In the genomic region with DNA sequence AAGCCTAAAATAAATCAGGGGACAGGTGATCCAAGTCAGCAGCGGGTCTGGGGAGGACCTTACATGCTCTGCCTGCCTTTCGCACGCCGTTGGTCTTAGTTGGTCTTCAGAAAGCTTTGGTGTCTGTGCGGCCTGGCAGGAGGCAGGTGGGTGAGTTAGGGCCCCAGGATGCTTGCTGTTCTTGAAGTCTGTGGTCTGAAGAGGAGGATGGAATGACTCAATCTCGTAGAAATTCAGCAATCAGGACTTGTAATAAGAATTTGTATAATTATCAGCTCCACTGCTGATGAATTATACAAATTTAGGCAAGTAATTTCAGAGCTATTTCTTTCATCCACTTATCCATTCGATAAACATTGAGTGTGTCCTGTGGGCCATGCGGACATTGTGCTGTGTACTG, we compare ENCODE assay signal across 22 cellular contexts.
DNase-seq lines count a peak whose midpoint lies in the region; ATAC-seq and TF ChIP-seq lines count a peak whose summit lies in the region.
"Had no signal": no experiment of that assay in that cellular context is flagged by ENCODE, and none has a peak within 500 bp of the region (broad histone marks: within the 10 kb centered on the region; RNA-seq: fewer than 3 reads in every experiment).

No MANE protein-coding gene starts in this region.

- H2AFZ ChIP-seq in OCI-LY3 (ENCODE audit: low read depth, low read length) (no peak overlapping the region), neuronal stem cell (ENCODE audit: low read length) (no peak overlapping the region)
- H2AFZ ChIP-seq: GM23248 had no signal

- ATAC-seq in HG03571 (IDR thresholded peaks at IDR 0.05; ENCODE audit: unreplicated experiment), result no peak
- ATAC-seq in activated CD4-positive, CD25-positive, alpha-beta regulatory T cell treated with anti-CD3 and anti-CD28 coated beads, Interleukin-2, amount 50 U/mL, for 24 hours, result no peak
- ATAC-seq: CD8-positive, alpha-beta T cell had no signal

- H3K4me1 ChIP-seq in OCI-LY3 (ENCODE audit: low read length), result peaks cover 51% of the 10 kb centered on the region
- peaks cover 20 to 23% of the 10 kb centered on the region in 2 donors for H3K4me1 ChIP-seq in neuronal stem cell (ENCODE audit: control insufficient read depth in 2 of 2, insufficient read depth in 1 of 2, low read depth in 1 of 2, low read length in 2 of 2)
- H3K4me1 ChIP-seq: Caco-2, Peyer's patch had no signal

- H4K8ac ChIP-seq in neuronal stem cell (ENCODE audit: low read depth, low read length), result no peak overlapping the region

- no peak overlapping the region for H2BK12ac ChIP-seq in neuronal stem cell (ENCODE audit: low read length)

- peak; percentile 13 for DNase-seq in GM12865 (ENCODE audit: low read depth)
- DNase-seq in left kidney (ENCODE audit: low read depth, low spot score), result peak; percentile 63
- no peak for DNase-seq in neuronal stem cell (ENCODE audit: low spot score)
- DNase-seq in NK-92 (lab: John Stamatoyannopoulos, UW; ENCODE audit: unreplicated experiment), result no peak
- DNase-seq: Caco-2; CD8-positive, alpha-beta T cell; H9; KG1; NCI-H1048; NCI-H1417; NCI-H1694; NCI-H2029 treated with DMSO at 0.1 percent for 48 hours; NCI-H446 treated with DMSO at 0.1 percent for 48 hours; NCI-H526 treated with DMSO at 0.1 percent for 48 hours; Peyer's patch; SHP77 treated with DMSO at 0.1 percent for 48 hours had no signal

- H3K4ac ChIP-seq in neuronal stem cell (ENCODE audit: low read length), result no peak overlapping the region

- WGBS in neuronal stem cell (ENCODE audit: extremely low coverage in 2 of 2, insufficient read length in 2 of 2, insufficient replicate concordance in 1 of 2), 2 donors, result no CpG with 5 or more reads among the region's 8 CpGs

- peak overlapping the region; percentile 29 for H3K4me2 ChIP-seq in OCI-LY3 (ENCODE audit: low read length)
- H3K4me2 ChIP-seq in neuronal stem cell (ENCODE audit: insufficient read depth, low read length, poor library complexity, severe bottlenecking), result no peak overlapping the region

- H3K9ac ChIP-seq in OCI-LY3 (ENCODE audit: low read length) (no peak overlapping the region), neuronal stem cell (ENCODE audit: low read depth, low read length, poor library complexity) (no peak overlapping the region)
- H3K9ac ChIP-seq: GM23248 had no signal

- H2AK5ac ChIP-seq in neuronal stem cell (ENCODE audit: low read depth, low read length), result peak overlapping the region; percentile 44

- H3K79me2 ChIP-seq in OCI-LY3 (ENCODE audit: low read length), result no peaks in the 10 kb centered on the region

- no peak overlapping the region for H3K18ac ChIP-seq in neuronal stem cell (ENCODE audit: low read length)

- H3K23ac ChIP-seq in neuronal stem cell (ENCODE audit: low read depth, low read length, poor library complexity), result no peak overlapping the region

- peak overlapping the region; percentile 26 for H2BK15ac ChIP-seq in neuronal stem cell (ENCODE audit: low read length)

- no peak overlapping the region for H2BK5ac ChIP-seq in neuronal stem cell (ENCODE audit: low read length)

- H3K14ac ChIP-seq in neuronal stem cell (ENCODE audit: low read length), result no peak overlapping the region

- no peak overlapping the region for H2BK120ac ChIP-seq in neuronal stem cell (ENCODE audit: low read depth, low read length)

- TF ChIP-seq CTCF in GM12865 (IDR thresholded peaks at IDR 0.05; ENCODE audit: insufficient read depth, low read depth, low read length, missing control alignments) (no peak), OCI-LY3 (IDR thresholded peaks at IDR 0.05; ENCODE audit: low read depth, low read length) (no peak)

- no peaks in the 10 kb centered on the region for H3K9me3 ChIP-seq in OCI-LY3 (ENCODE audit: insufficient read depth, low read length)
- no peaks in the 10 kb centered on the region for H3K9me3 ChIP-seq in neuronal stem cell (replicated peaks in 1 of 2; ENCODE audit: control insufficient read depth in 2 of 2, insufficient read depth in 1 of 2, low read depth in 1 of 2, low read length in 2 of 2)
- H3K9me3 ChIP-seq: Caco-2, Peyer's patch had no signal

- H4K20me1 ChIP-seq in OCI-LY3 (ENCODE audit: insufficient read depth, low read length), result no peaks in the 10 kb centered on the region

- H4K91ac ChIP-seq in neuronal stem cell (ENCODE audit: low read depth, low read length, poor library complexity), result no peak overlapping the region

- no peaks in the 10 kb centered on the region for H3K79me1 ChIP-seq in neuronal stem cell (ENCODE audit: low read depth, low read length)

- H3K36me3 ChIP-seq in OCI-LY3 (replicated peaks; ENCODE audit: low read depth, low read length) (no peaks in the 10 kb centered on the region), neuronal stem cell (replicated peaks in 1 of 2; ENCODE audit: control insufficient read depth in 2 of 2, insufficient read depth in 2 of 2, low read length in 2 of 2) (peaks cover 4 to 65% of the 10 kb centered on the region in 2 donors)
- H3K36me3 ChIP-seq: Peyer's patch had no signal

- H3K27me3 ChIP-seq in OCI-LY3 (ENCODE audit: low read depth, low read length) (peaks cover 9% of the 10 kb centered on the region), neuronal stem cell (ENCODE audit: control insufficient read depth in 3 of 3, insufficient read depth in 3 of 3, low read depth in 1 of 3, low read length in 3 of 3) (no peaks in the 10 kb centered on the region)
- H3K27me3 ChIP-seq: Peyer's patch had no signal

- H3K4me3 ChIP-seq in GM12865 (ENCODE audit: low read depth, low read length) (no peak overlapping the region), OCI-LY3 (ENCODE audit: low read length) (no peak overlapping the region), neuronal stem cell (ENCODE audit: low read length in 2 of 2) (no peak overlapping the region)
- H3K4me3 ChIP-seq: GM23248, Peyer's patch had no signal

- no peak overlapping the region; the same call in 1 of the 2 replicates for H3K27ac ChIP-seq in OCI-LY3 (ENCODE audit: low read length)
- H3K27ac ChIP-seq in neuronal stem cell (replicated peaks; ENCODE audit: low read length), result no peak overlapping the region
- H3K27ac ChIP-seq: 22Rv1, C4-2B, GM23248, Peyer's patch had no signal

Comparison
In these comparisons a context has a peak if more than half of its experiments do, and no peak if none do; other contexts are left out.
1. DNase-seq: peak in GM12865 (single experiment) and left kidney (single experiment); none in neuronal stem cell (single experiment) and NK-92 (single experiment).